Comparison of ENCODE assay signal across 8 cellular contexts in genomic region chr9:73133042-73133651, GRCh38. TPM values are rescaled to one million over a fixed set of nuclear protein-coding genes. Genes with fewer than 3 reads are reported as not detected.
DNase-seq lines count a peak whose midpoint lies in the region; ATAC-seq and TF ChIP-seq lines count a peak whose summit lies in the region.

No MANE protein-coding gene starts in this region.

- no peak overlapping the region for H3K9ac ChIP-seq in Karpas-422 (ENCODE audit: low read length)

- no peak for DNase-seq in stimulated activated naive CD8-positive, alpha-beta T cell treated with anti-CD3 and anti-CD28 coated beads, Interleukin-15, Interleukin-2, amounts not matched to agents 100 U/mL and 50 U/mL, for 24 hours
- DNase-seq in activated T-helper 2 cell treated with anti-CD3 and anti-CD28 coated beads, Interferon-gamma antibody, Interleukin-2, Interleukin-4, amounts not matched to agents 10 μg/mL and 5 μg/mL and 100 μg/mL, durations not matched to agents 14 hours and 24 hours and 36 hours (ENCODE audit: low spot score), result no peak
- DNase-seq in lower lobe of right lung (no peak), G401 (ENCODE audit: low spot score) (no peak), D341Med (ENCODE audit: low spot score) (no peak), Karpas-422 (no peak)
- DNase-seq in stimulated activated naive B cell treated with anti-CD40 and anti-IgM and Interleukin-4, amounts not matched to agents 10 μg/mL and 1 μg/mL and 100 μg/mL, for 72 hours, result no peak

- H4K20me1 ChIP-seq in Karpas-422 (ENCODE audit: insufficient read depth, low read depth, low read length), result no peaks in the 10 kb centered on the region

- H3K27ac ChIP-seq in lower lobe of right lung (peak overlapping the region; percentile 93), Karpas-422 (ENCODE audit: low read length) (no peak overlapping the region)

- no peaks in the 10 kb centered on the region for H3K9me3 ChIP-seq in lower lobe of right lung
- H3K9me3 ChIP-seq in Karpas-422 (ENCODE audit: low read length), result no peaks in the 10 kb centered on the region

- no peak overlapping the region for H3K4me2 ChIP-seq in Karpas-422 (ENCODE audit: low read depth, low read length, poor library complexity, severe bottlenecking)

- no peaks in the 10 kb centered on the region for H3K9me2 ChIP-seq in Karpas-422 (replicated peaks; ENCODE audit: insufficient read depth, low read length)

- H2AFZ ChIP-seq in Karpas-422 (ENCODE audit: low read length), result no peak overlapping the region

- no peaks in the 10 kb centered on the region for H3K36me3 Mint-ChIP-seq in stimulated activated naive CD8-positive, alpha-beta T cell treated with anti-CD3 and anti-CD28 coated beads, Interleukin-15, Interleukin-2, amounts not matched to agents 100 ng/mL and 50 ng/mL, for 24 hours (ENCODE audit: low read depth)
- H3K36me3 Mint-ChIP-seq in activated T-helper 2 cell treated with anti-CD3 and anti-CD28 coated beads, Interferon-gamma antibody, Interleukin-2, Interleukin-4, amounts not matched to agents 10 μg/mL and 5 μg/mL and 100 μg/mL, durations not matched to agents 14 hours and 24 hours and 36 hours (ENCODE audit: low read depth), result no peaks in the 10 kb centered on the region
- H3K36me3 Mint-ChIP-seq in stimulated activated naive B cell treated with anti-CD40 and anti-IgM and Interleukin-4, amounts not matched to agents 10 μg/mL and 1 μg/mL and 100 μg/mL, for 72 hours, result no peaks in the 10 kb centered on the region

- intact Hi-C loops in activated T-helper 2 cell treated with anti-CD3 and anti-CD28 coated beads, Interferon-gamma antibody, Interleukin-2, Interleukin-4, amounts not matched to agents 10 μg/mL and 5 μg/mL and 100 μg/mL, durations not matched to agents 14 hours and 24 hours and 36 hours (cut with micrococcal nuclease), result loop anchor here (5.0 to 10.0 kb wide), 2 partner anchors 771 to 1892 kb away; partner anchors contain the start of gene CARNMT1
- intact Hi-C loops in lower lobe of right lung (cut with DNase I), result no loop called here

- H3K79me2 ChIP-seq in Karpas-422 (ENCODE audit: low read length), result no peaks in the 10 kb centered on the region

- peaks cover 49% of the 10 kb centered on the region for H3K4me1 Mint-ChIP-seq in stimulated activated naive CD8-positive, alpha-beta T cell treated with anti-CD3 and anti-CD28 coated beads, Interleukin-15, Interleukin-2, amounts not matched to agents 100 ng/mL and 50 ng/mL, for 24 hours (ENCODE audit: low read depth)
- H3K4me1 Mint-ChIP-seq in activated T-helper 2 cell treated with anti-CD3 and anti-CD28 coated beads, Interferon-gamma antibody, Interleukin-2, Interleukin-4, amounts not matched to agents 10 μg/mL and 5 μg/mL and 100 μg/mL, durations not matched to agents 14 hours and 24 hours and 36 hours (ENCODE audit: low read depth), result peaks cover 39% of the 10 kb centered on the region
- H3K4me1 Mint-ChIP-seq in stimulated activated naive B cell treated with anti-CD40 and anti-IgM and Interleukin-4, amounts not matched to agents 10 μg/mL and 1 μg/mL and 100 μg/mL, for 72 hours, result peaks cover 9 to 11% of the 10 kb centered on the region in 2 donors

- H3K27me3 ChIP-seq in lower lobe of right lung (ENCODE audit: low read depth), result no peaks in the 10 kb centered on the region
- no peaks in the 10 kb centered on the region for H3K27me3 ChIP-seq in Karpas-422 (ENCODE audit: low read length)

- ATAC-seq in stimulated activated naive CD8-positive, alpha-beta T cell treated with anti-CD3 and anti-CD28 coated beads, Interleukin-15, Interleukin-2, amounts not matched to agents 100 U/mL and 50 U/mL, for 24 hours, result no peak
- ATAC-seq in lower lobe of right lung, result no peak
- ATAC-seq in stimulated activated naive B cell treated with anti-CD40 and anti-IgM and Interleukin-4, amounts not matched to agents 10 μg/mL and 1 μg/mL and 100 μg/mL, for 72 hours (replicated peaks), result no peak

- no peaks in the 10 kb centered on the region for H3K9me3 Mint-ChIP-seq in stimulated activated naive CD8-positive, alpha-beta T cell treated with anti-CD3 and anti-CD28 coated beads, Interleukin-15, Interleukin-2, amounts not matched to agents 100 ng/mL and 50 ng/mL, for 24 hours
- H3K9me3 Mint-ChIP-seq in activated T-helper 2 cell treated with anti-CD3 and anti-CD28 coated beads, Interferon-gamma antibody, Interleukin-2, Interleukin-4, amounts not matched to agents 10 μg/mL and 5 μg/mL and 100 μg/mL, durations not matched to agents 14 hours and 24 hours and 36 hours, result no peaks in the 10 kb centered on the region
- H3K9me3 Mint-ChIP-seq in stimulated activated naive B cell treated with anti-CD40 and anti-IgM and Interleukin-4, amounts not matched to agents 10 μg/mL and 1 μg/mL and 100 μg/mL, for 72 hours, result no peaks in the 10 kb centered on the region

- peak overlapping the region; percentile 86 for H3K4me3 Mint-ChIP-seq in stimulated activated naive CD8-positive, alpha-beta T cell treated with anti-CD3 and anti-CD28 coated beads, Interleukin-15, Interleukin-2, amounts not matched to agents 100 ng/mL and 50 ng/mL, for 24 hours
- peak overlapping the region; percentile 85 for H3K4me3 Mint-ChIP-seq in activated T-helper 2 cell treated with anti-CD3 and anti-CD28 coated beads, Interferon-gamma antibody, Interleukin-2, Interleukin-4, amounts not matched to agents 10 μg/mL and 5 μg/mL and 100 μg/mL, durations not matched to agents 14 hours and 24 hours and 36 hours (ENCODE audit: low read depth)
- no peak overlapping the region for H3K4me3 Mint-ChIP-seq in stimulated activated naive B cell treated with anti-CD40 and anti-IgM and Interleukin-4, amounts not matched to agents 10 μg/mL and 1 μg/mL and 100 μg/mL, for 72 hours

- no peaks in the 10 kb centered on the region for H3K27me3 Mint-ChIP-seq in stimulated activated naive CD8-positive, alpha-beta T cell treated with anti-CD3 and anti-CD28 coated beads, Interleukin-15, Interleukin-2, amounts not matched to agents 100 ng/mL and 50 ng/mL, for 24 hours
- H3K27me3 Mint-ChIP-seq in activated T-helper 2 cell treated with anti-CD3 and anti-CD28 coated beads, Interferon-gamma antibody, Interleukin-2, Interleukin-4, amounts not matched to agents 10 μg/mL and 5 μg/mL and 100 μg/mL, durations not matched to agents 14 hours and 24 hours and 36 hours (ENCODE audit: low read depth), result no peaks in the 10 kb centered on the region
- H3K27me3 Mint-ChIP-seq in stimulated activated naive B cell treated with anti-CD40 and anti-IgM and Interleukin-4, amounts not matched to agents 10 μg/mL and 1 μg/mL and 100 μg/mL, for 72 hours, result no peaks in the 10 kb centered on the region

- H3K4me1 ChIP-seq in lower lobe of right lung, result peaks cover 23% of the 10 kb centered on the region
- no peaks in the 10 kb centered on the region for H3K4me1 ChIP-seq in Karpas-422 (ENCODE audit: low read length)

- peak overlapping the region; percentile 93 for H3K27ac Mint-ChIP-seq in stimulated activated naive CD8-positive, alpha-beta T cell treated with anti-CD3 and anti-CD28 coated beads, Interleukin-15, Interleukin-2, amounts not matched to agents 100 ng/mL and 50 ng/mL, for 24 hours
- peak overlapping the region; percentile 97 for H3K27ac Mint-ChIP-seq in activated T-helper 2 cell treated with anti-CD3 and anti-CD28 coated beads, Interferon-gamma antibody, Interleukin-2, Interleukin-4, amounts not matched to agents 10 μg/mL and 5 μg/mL and 100 μg/mL, durations not matched to agents 14 hours and 24 hours and 36 hours
- no peak overlapping the region for H3K27ac Mint-ChIP-seq in stimulated activated naive B cell treated with anti-CD40 and anti-IgM and Interleukin-4, amounts not matched to agents 10 μg/mL and 1 μg/mL and 100 μg/mL, for 72 hours

- in situ Hi-C loops in G401 (cut with HindIII; ENCODE audit: low sequenced_read_pairs), result no loop called here

- H3K4me3 ChIP-seq in lower lobe of right lung, result peak overlapping the region; percentile 56
- H3K4me3 ChIP-seq in Karpas-422 (ENCODE audit: low read length), result no peak overlapping the region

- no peak for TF ChIP-seq CTCF in lower lobe of right lung (IDR thresholded peaks at IDR 0.05)

- H3K36me3 ChIP-seq in lower lobe of right lung (no peaks in the 10 kb centered on the region), Karpas-422 (ENCODE audit: insufficient read depth, low read length) (no peaks in the 10 kb centered on the region)

RNA-seq across cellular contexts. Expression of gene ANXA1, which starts 18.5 kb away (rescaled TPM):
- total RNA-seq in activated T-helper 2 cell treated with anti-CD3 and anti-CD28 coated beads, Interferon-gamma antibody, Interleukin-2, Interleukin-4, amounts not matched to agents 10 μg/mL and 5 μg/mL and 100 μg/mL, durations not matched to agents 14 hours and 24 hours and 36 hours, result 28.6 and 32.2 TPM in 2 replicates
- 340 TPM for total RNA-seq in lower lobe of right lung
- 9.4 and 15.9 TPM in 2 replicates for total RNA-seq in G401 (2014; rRNA removed; shearing (Covaris generic))
- total RNA-seq in Karpas-422 (2014; rRNA removed; shearing (Covaris generic); ENCODE audit: low replicate concordance), result not detected in 2 replicates

Comparison
In these comparisons a context has a peak if more than half of its experiments do, and no peak if none do; other contexts are left out.
1. H3K4me3 Mint-ChIP-seq: peak in stimulated activated naive CD8-positive, alpha-beta T cell treated with anti-CD3 and anti-CD28 coated beads, Interleukin-15, Interleukin-2, amounts not matched to agents 100 ng/mL and 50 ng/mL, for 24 hours (single experiment) and activated T-helper 2 cell treated with anti-CD3 and anti-CD28 coated beads, Interferon-gamma antibody, Interleukin-2, Interleukin-4, amounts not matched to agents 10 μg/mL and 5 μg/mL and 100 μg/mL, durations not matched to agents 14 hours and 24 hours and 36 hours (single experiment); none in stimulated activated naive B cell treated with anti-CD40 and anti-IgM and Interleukin-4, amounts not matched to agents 10 μg/mL and 1 μg/mL and 100 μg/mL, for 72 hours (0 of 2).
2. RNA of gene ANXA1, which starts 18.5 kb away (total RNA-seq): 340 TPM in lower lobe of right lung (single experiment), 28.6 to 32.2 TPM in activated T-helper 2 cell treated with anti-CD3 and anti-CD28 coated beads, Interferon-gamma antibody, Interleukin-2, Interleukin-4, amounts not matched to agents 10 μg/mL and 5 μg/mL and 100 μg/mL, durations not matched to agents 14 hours and 24 hours and 36 hours and 9.4 to 15.9 TPM in G401; not detected in Karpas-422; every median in the first group is over 10 times any median in the second.